In genomic region chr10:103154464-103155299, GRCh38 we compare ENCODE assay signal across 13 cellular contexts. TPM values are rescaled to one million over a fixed set of nuclear protein-coding genes. Genes with fewer than 3 reads are reported as not detected.
DNase-seq lines count a peak whose midpoint lies in the region; ATAC-seq and TF ChIP-seq lines count a peak whose summit lies in the region.
"Had no signal": no experiment of that assay in that cellular context is flagged by ENCODE, and none has a peak within 500 bp of the region (broad histone marks: within the 10 kb centered on the region; RNA-seq: fewer than 3 reads in every experiment).

No MANE protein-coding gene starts in this region.

- no peaks in the 10 kb centered on the region for H3K27me3 Mint-ChIP-seq in brain
- H3K27me3 Mint-ChIP-seq: IgD-negative memory B cell had no signal

- no peaks in the 10 kb centered on the region for H3K9me3 ChIP-seq in smooth muscle cell (replicated peaks; ENCODE audit: low read depth)

- peaks cover 39% of the 10 kb centered on the region for H3K4me1 Mint-ChIP-seq in brain
- H3K4me1 Mint-ChIP-seq: IgD-negative memory B cell had no signal

- peaks cover 35% of the 10 kb centered on the region for H3K4me1 ChIP-seq in smooth muscle cell (ENCODE audit: low read depth)

- H3K27ac ChIP-seq in smooth muscle cell (ENCODE audit: low read depth), result peak overlapping the region; percentile 65

- 31% methylated on average over 3 of the region's 3 CpGs for WGBS in smooth muscle cell (ENCODE audit: low lambda C conversion rate)

- peak overlapping the region; percentile 64 for H3K4me2 ChIP-seq in smooth muscle cell

- peak overlapping the region in 3 of 5 experiments; percentile 34 to 69 (median 43) for H3K27ac Mint-ChIP-seq in brain

- ATAC-seq in HG02981 (IDR thresholded peaks at IDR 0.05; ENCODE audit: unreplicated experiment) (no peak), HG02798 (IDR thresholded peaks at IDR 0.05; ENCODE audit: poor library complexity, unreplicated experiment) (no peak), HG03135 (IDR thresholded peaks at IDR 0.05; ENCODE audit: unreplicated experiment) (no peak)

- H3K9me3 Mint-ChIP-seq in brain, result peaks cover 0 to 15% (median 10%) of the 10 kb centered on the region in 5 experiments
- H3K9me3 Mint-ChIP-seq: IgD-negative memory B cell had no signal

- no peak overlapping the region for H3K9ac ChIP-seq in smooth muscle cell (ENCODE audit: low read depth)

- DNase-seq in HT-29 (ENCODE audit: low spot score) (peak; percentile 36), iris pigment epithelial cell (ENCODE audit: low read depth) (peak; percentile 25), smooth muscle cell (lab: John Stamatoyannopoulos, UW; ENCODE audit: unreplicated experiment) (no peak), SIG-M5 treated with dmso at 0.1 percent for 504 hours (lab: John Stamatoyannopoulos, UW; ENCODE audit: unreplicated experiment) (no peak)
- DNase-seq: DMS79; effector CD8-positive, alpha-beta T cell; NCI-H345; T1000 had no signal

- peaks cover 10% of the 10 kb centered on the region for H3F3A ChIP-seq in smooth muscle cell (ENCODE audit: low read depth)

- TF ChIP-seq CTCF in brain (conservative IDR thresholded peaks at IDR 0.05) (no peak), smooth muscle cell (IDR thresholded peaks at IDR 0.05; ENCODE audit: borderline replicate concordance, insufficient read depth, poor library complexity, severe bottlenecking) (no peak)

- H2AFZ ChIP-seq in smooth muscle cell (ENCODE audit: low read depth), result no peak overlapping the region

- no peaks in the 10 kb centered on the region for H3K27me3 ChIP-seq in smooth muscle cell (ENCODE audit: low read depth)

- no peak overlapping the region for H3K4me3 Mint-ChIP-seq in brain
- H3K4me3 Mint-ChIP-seq: IgD-negative memory B cell had no signal

- peak overlapping the region; percentile 28 for H3K4me3 ChIP-seq in smooth muscle cell

- H4K20me1 ChIP-seq in smooth muscle cell (ENCODE audit: low read depth), result peaks cover 59% of the 10 kb centered on the region

- peaks cover 23% of the 10 kb centered on the region for H3K79me2 ChIP-seq in smooth muscle cell (ENCODE audit: low read depth)

- no peaks in the 10 kb centered on the region for H3K36me3 ChIP-seq in smooth muscle cell (ENCODE audit: low read depth)

- H3K36me3 Mint-ChIP-seq in brain, result peaks cover 70% of the 10 kb centered on the region

RNA-seq across cellular contexts. Expression of gene NT5C2, which starts 38.4 kb away (rescaled TPM):
- 35.2 and 39.4 TPM in 2 replicates for total RNA-seq in HT-29 (2014; rRNA removed; shearing (Covaris generic))
- polyA plus RNA-seq in brain (ENCODE audit: insufficient read depth, low read depth, low replicate concordance), result 28.8 TPM
- 32.2 and 33.5 TPM in 2 replicates for total RNA-seq in smooth muscle cell
- polyA plus RNA-seq in smooth muscle cell, result 19.1 and 23.8 TPM in 2 replicates

Comparison
In these comparisons a context has a peak if more than half of its experiments do, and no peak if none do; other contexts are left out.
1. DNase-seq: peak in HT-29 (single experiment) and iris pigment epithelial cell (single experiment); none in smooth muscle cell (single experiment) and SIG-M5 treated with dmso at 0.1 percent for 504 hours (single experiment).